1 cellular context compared by ENCODE assay signal in the genomic region with DNA sequence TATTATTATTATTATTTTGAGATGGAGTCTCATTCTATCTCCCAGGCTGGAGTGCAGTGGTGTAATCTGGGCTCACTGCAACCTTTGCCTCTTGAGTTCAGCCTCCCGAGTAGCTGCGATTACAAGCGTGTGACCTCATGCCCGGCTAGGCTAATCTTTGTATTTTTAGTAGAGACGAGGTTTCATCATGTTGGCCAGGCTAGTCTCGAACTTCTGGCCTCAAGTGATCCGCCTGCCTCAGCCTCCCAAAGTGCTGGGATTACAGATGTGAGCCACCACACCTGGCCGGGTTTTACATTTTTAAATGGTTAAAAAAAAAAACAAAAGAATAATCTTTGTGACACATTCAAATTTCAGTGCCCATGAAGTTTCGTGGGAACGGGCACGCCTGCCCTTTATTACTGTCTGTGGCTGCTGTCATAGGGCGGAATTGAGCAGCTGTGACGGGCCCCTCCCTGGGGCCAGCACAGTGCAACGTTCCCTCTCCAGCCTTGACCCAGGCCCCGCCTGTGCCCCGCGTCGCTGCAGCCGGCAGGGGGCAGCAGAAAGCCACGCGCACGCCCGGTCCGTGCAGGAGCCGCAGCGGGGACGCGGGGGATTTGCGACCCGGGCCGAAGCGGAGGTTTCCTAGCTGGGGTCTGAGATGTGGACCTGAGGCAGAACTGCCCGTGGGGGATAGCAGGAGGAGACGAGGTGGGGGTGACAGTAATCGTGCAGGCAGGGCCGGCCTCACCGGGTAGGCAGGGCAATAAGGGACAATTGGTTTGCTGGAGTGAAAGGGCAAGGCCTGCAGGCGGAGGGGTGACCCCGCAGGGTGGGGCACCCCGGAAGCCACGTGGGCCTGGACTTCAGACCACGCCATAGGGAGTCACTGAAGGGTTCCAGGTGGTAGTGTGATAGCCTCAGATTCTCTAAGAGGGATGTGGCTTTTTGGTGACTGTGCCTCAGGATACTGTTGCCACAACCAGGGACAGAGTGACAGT.
TF ChIP-seq lines count a peak whose summit lies in the region.

No MANE protein-coding gene starts in this region.

TF ChIP-seq in K562, 482 proteins besides CTCF, POLR2A, EP300 and RAD21 (continued from another document and continues in another):
- TF ChIP-seq ZBTB7A (IDR thresholded peaks at IDR 0.05; ENCODE audit: borderline replicate concordance, control insufficient read depth, low read depth, low read length), result peak; percentile 95
- TF ChIP-seq KLF1 (tag; IDR thresholded peaks at IDR 0.05), result peak; percentile 90
- no peak for TF ChIP-seq PRPF4 (IDR thresholded peaks at IDR 0.05; ENCODE audit: insufficient read depth, low read depth, low read length, poor library complexity, severe bottlenecking)
- TF ChIP-seq ZSCAN29 (IDR thresholded peaks at IDR 0.05), result peak; percentile 88
- TF ChIP-seq GTF2F1 (IDR thresholded peaks at IDR 0.05; ENCODE audit: low read depth, low read length), result 0 out of 2 replicates have a peak, but pooled peaks have one; percentile 33
- TF ChIP-seq, protein P1, sequence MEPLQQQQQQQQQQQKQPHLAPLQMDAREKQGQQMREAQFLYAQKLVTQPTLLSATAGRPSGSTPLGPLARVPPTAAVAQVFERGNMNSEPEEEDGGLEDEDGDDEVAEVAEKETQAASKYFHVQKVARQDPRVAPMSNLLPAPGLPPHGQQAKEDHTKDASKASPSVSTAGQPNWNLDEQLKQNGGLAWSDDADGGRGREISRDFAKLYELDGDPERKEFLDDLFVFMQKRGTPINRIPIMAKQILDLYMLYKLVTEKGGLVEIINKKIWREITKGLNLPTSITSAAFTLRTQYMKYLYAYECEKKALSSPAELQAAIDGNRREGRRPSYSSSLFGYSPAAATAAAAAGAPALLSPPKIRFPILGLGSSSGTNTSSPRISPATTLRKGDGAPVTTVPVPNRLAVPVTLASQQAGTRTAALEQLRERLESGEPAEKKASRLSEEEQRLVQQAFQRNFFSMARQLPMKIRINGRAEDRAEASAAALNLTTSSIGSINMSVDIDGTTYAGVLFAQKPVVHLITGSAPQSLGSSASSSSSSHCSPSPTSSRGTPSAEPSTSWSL (CRISPR knock-in tag; IDR thresholded peaks at IDR 0.05; ENCODE audit: borderline replicate concordance), result no peak
- TF ChIP-seq ZNF324 (CRISPR knock-in tag; IDR thresholded peaks at IDR 0.05), result peak; percentile 39; the same call in 1 of the 2 replicates
- TF ChIP-seq SMAD4 (CRISPR knock-in tag; conservative IDR thresholded peaks at IDR 0.05), result peak; percentile 85
- TF ChIP-seq ZNF146 (CRISPR knock-in tag; IDR thresholded peaks at IDR 0.05; ENCODE audit: unreplicated experiment), result no peak
- TF ChIP-seq ETV5 (CRISPR knock-in tag; IDR thresholded peaks at IDR 0.05; ENCODE audit: low read depth), result peak; percentile 90
- no peak for TF ChIP-seq C11orf30 (IDR thresholded peaks at IDR 0.05; ENCODE audit: low read depth)
- peak; percentile 55; the same call in 1 of the 2 replicates for TF ChIP-seq NCOR1 (IDR thresholded peaks at IDR 0.05)
- TF ChIP-seq FOXK1 (CRISPR knock-in tag; IDR thresholded peaks at IDR 0.05; ENCODE audit: borderline replicate concordance), result peak; percentile 83; the same call in 1 of the 2 replicates
- TF ChIP-seq SAFB (IDR thresholded peaks at IDR 0.05; ENCODE audit: borderline replicate concordance, low read depth, low read length), result peak; percentile 58; the same call in 1 of the 2 replicates
- no peak for TF ChIP-seq CHCHD3 (CRISPR knock-in tag; IDR thresholded peaks at IDR 0.05)
- TF ChIP-seq, protein P2, sequence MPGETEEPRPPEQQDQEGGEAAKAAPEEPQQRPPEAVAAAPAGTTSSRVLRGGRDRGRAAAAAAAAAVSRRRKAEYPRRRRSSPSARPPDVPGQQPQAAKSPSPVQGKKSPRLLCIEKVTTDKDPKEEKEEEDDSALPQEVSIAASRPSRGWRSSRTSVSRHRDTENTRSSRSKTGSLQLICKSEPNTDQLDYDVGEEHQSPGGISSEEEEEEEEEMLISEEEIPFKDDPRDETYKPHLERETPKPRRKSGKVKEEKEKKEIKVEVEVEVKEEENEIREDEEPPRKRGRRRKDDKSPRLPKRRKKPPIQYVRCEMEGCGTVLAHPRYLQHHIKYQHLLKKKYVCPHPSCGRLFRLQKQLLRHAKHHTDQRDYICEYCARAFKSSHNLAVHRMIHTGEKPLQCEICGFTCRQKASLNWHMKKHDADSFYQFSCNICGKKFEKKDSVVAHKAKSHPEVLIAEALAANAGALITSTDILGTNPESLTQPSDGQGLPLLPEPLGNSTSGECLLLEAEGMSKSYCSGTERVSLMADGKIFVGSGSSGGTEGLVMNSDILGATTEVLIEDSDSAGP (CRISPR knock-in tag; IDR thresholded peaks at IDR 0.05), result no peak
- peak; percentile 84 for TF ChIP-seq GATAD2A (IDR thresholded peaks at IDR 0.05)
- TF ChIP-seq, protein P3, sequence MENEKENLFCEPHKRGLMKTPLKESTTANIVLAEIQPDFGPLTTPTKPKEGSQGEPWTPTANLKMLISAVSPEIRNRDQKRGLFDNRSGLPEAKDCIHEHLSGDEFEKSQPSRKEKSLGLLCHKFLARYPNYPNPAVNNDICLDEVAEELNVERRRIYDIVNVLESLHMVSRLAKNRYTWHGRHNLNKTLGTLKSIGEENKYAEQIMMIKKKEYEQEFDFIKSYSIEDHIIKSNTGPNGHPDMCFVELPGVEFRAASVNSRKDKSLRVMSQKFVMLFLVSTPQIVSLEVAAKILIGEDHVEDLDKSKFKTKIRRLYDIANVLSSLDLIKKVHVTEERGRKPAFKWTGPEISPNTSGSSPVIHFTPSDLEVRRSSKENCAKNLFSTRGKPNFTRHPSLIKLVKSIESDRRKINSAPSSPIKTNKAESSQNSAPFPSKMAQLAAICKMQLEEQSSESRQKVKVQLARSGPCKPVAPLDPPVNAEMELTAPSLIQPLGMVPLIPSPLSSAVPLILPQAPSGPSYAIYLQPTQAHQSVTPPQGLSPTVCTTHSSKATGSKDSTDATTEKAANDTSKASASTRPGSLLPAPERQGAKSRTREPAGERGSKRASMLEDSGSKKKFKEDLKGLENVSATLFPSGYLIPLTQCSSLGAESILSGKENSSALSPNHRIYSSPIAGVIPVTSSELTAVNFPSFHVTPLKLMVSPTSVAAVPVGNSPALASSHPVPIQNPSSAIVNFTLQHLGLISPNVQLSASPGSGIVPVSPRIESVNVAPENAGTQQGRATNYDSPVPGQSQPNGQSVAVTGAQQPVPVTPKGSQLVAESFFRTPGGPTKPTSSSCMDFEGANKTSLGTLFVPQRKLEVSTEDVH (IDR thresholded peaks at IDR 0.05; ENCODE audit: low read depth, partially characterized antibody), result peak; percentile 63
- no peak for TF ChIP-seq ZNF408 (CRISPR knock-in tag; IDR thresholded peaks at IDR 0.05; ENCODE audit: low read depth)
- TF ChIP-seq ZNF561 (CRISPR knock-in tag; conservative IDR thresholded peaks at IDR 0.05), result no peak
- no peak; the same call in 1 of the 2 replicates for TF ChIP-seq ZNF232 (CRISPR knock-in tag; IDR thresholded peaks at IDR 0.05)
- no peak for TF ChIP-seq NUFIP1 (IDR thresholded peaks at IDR 0.05; ENCODE audit: partially characterized antibody)
- peak; percentile 93 for TF ChIP-seq ARID2 (IDR thresholded peaks at IDR 0.05)
- peak; percentile 84 for TF ChIP-seq NR2C1 (IDR thresholded peaks at IDR 0.05)
- peak; percentile 86 for TF ChIP-seq NR2C1 (tag; IDR thresholded peaks at IDR 0.05)
- TF ChIP-seq, protein P4, sequence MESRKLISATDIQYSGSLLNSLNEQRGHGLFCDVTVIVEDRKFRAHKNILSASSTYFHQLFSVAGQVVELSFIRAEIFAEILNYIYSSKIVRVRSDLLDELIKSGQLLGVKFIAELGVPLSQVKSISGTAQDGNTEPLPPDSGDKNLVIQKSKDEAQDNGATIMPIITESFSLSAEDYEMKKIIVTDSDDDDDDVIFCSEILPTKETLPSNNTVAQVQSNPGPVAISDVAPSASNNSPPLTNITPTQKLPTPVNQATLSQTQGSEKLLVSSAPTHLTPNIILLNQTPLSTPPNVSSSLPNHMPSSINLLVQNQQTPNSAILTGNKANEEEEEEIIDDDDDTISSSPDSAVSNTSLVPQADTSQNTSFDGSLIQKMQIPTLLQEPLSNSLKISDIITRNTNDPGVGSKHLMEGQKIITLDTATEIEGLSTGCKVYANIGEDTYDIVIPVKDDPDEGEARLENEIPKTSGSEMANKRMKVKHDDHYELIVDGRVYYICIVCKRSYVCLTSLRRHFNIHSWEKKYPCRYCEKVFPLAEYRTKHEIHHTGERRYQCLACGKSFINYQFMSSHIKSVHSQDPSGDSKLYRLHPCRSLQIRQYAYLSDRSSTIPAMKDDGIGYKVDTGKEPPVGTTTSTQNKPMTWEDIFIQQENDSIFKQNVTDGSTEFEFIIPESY (CRISPR knock-in tag; IDR thresholded peaks at IDR 0.05), result peak; percentile 93
- no peak for TF ChIP-seq ZNF224 (CRISPR knock-in tag; IDR thresholded peaks at IDR 0.05)
- TF ChIP-seq SMC3 (conservative IDR thresholded peaks at IDR 0.05; ENCODE audit: insufficient read depth, low read depth, low read length), result peak; percentile 98
- peak; percentile 77; the same call in 1 of the 2 replicates for TF ChIP-seq NBN (IDR thresholded peaks at IDR 0.05; ENCODE audit: low read depth)
- TF ChIP-seq POLR2AphosphoS5 (IDR thresholded peaks at IDR 0.05; ENCODE audit: control insufficient read depth, insufficient read depth, low read depth, low read length), result peak; percentile 52; the same call in 1 of the 2 replicates
- no peak for TF ChIP-seq RHOXF2B (CRISPR knock-in tag; conservative IDR thresholded peaks at IDR 0.05)
- TF ChIP-seq TEAD1 (CRISPR knock-in tag; IDR thresholded peaks at IDR 0.05), result peak; percentile 26 to 79; a peak in 1 of 4 replicates
- TF ChIP-seq MCM5 (IDR thresholded peaks at IDR 0.05; ENCODE audit: low read depth), result no peak
- peak; percentile 24; the same call in 1 of the 2 replicates for TF ChIP-seq STAT5A (IDR thresholded peaks at IDR 0.05; ENCODE audit: borderline replicate concordance, low read length)
- peak; percentile 67 for TF ChIP-seq RNF2 (IDR thresholded peaks at IDR 0.05)
- no peak for TF ChIP-seq TRIM28 (IDR thresholded peaks at IDR 0.05)
- TF ChIP-seq RB1 (IDR thresholded peaks at IDR 0.05; ENCODE audit: low read depth), result peak; percentile 97
- TF ChIP-seq RAD51 (IDR thresholded peaks at IDR 0.05; ENCODE audit: borderline replicate concordance, low read depth), result peak; percentile 74; the same call in 1 of the 2 replicates
- TF ChIP-seq, protein P5, sequence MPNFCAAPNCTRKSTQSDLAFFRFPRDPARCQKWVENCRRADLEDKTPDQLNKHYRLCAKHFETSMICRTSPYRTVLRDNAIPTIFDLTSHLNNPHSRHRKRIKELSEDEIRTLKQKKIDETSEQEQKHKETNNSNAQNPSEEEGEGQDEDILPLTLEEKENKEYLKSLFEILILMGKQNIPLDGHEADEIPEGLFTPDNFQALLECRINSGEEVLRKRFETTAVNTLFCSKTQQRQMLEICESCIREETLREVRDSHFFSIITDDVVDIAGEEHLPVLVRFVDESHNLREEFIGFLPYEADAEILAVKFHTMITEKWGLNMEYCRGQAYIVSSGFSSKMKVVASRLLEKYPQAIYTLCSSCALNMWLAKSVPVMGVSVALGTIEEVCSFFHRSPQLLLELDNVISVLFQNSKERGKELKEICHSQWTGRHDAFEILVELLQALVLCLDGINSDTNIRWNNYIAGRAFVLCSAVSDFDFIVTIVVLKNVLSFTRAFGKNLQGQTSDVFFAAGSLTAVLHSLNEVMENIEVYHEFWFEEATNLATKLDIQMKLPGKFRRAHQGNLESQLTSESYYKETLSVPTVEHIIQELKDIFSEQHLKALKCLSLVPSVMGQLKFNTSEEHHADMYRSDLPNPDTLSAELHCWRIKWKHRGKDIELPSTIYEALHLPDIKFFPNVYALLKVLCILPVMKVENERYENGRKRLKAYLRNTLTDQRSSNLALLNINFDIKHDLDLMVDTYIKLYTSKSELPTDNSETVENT (CRISPR knock-in tag; IDR thresholded peaks at IDR 0.05), result peak; percentile 41; the same call in 1 of the 2 replicates
- TF ChIP-seq HDAC8 (tag; IDR thresholded peaks at IDR 0.05), result peak; percentile 70; the same call in 1 of the 2 replicates
